Comparison of ENCODE assay signal across 17 cellular contexts in the genomic region with DNA sequence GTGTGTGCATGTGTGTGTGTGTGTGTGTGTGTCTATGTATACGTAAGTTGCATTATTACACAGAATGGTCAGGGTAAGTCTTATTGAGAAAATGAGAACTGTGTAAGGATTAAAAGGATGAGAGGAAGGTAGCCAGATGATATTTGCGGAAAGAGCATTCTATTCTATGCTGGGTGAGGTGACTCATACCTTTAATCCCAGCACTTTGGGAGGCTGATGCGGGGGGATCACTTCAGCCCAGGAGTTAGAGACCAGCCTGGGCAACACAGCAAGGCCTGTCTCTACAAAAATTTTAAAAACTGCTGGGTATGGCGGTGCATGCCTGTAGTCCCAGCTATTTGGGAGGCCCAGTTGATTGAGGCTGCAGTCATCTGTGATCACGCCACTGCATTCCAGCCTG.
DNase-seq lines count a peak whose midpoint lies in the region; ATAC-seq and TF ChIP-seq lines count a peak whose summit lies in the region.
"Had no signal": no experiment of that assay in that cellular context is flagged by ENCODE, and none has a peak within 500 bp of the region (broad histone marks: within the 10 kb centered on the region; RNA-seq: fewer than 3 reads in every experiment).

No MANE protein-coding gene starts in this region.

- peak overlapping the region; percentile 65 for H2AK5ac ChIP-seq in trophoblast cell (ENCODE audit: low read length)

- ATAC-seq in aorta (ENCODE audit: low FRiP score) = no peak
- ATAC-seq: A549; CD8-positive, alpha-beta T cell had no signal

- H3K27ac ChIP-seq in esophagus squamous epithelium = peak overlapping the region in 3 of 4 donors; percentile 54 to 71 (median 61)
- H3K27ac ChIP-seq in trophoblast cell (ENCODE audit: low read depth, low read length) = peak overlapping the region; percentile 92
- no peak overlapping the region for H3K27ac ChIP-seq in aorta (ENCODE audit: low read depth in 1 of 2, low read length in 2 of 2)
- H3K27ac ChIP-seq: 22Rv1; A549; BLaER1 treated with 17β-estradiol and CSF1 and Interleukin-3, amounts not matched to agents 10 nM and 100 nM; C4-2B had no signal

- intact Hi-C loops in esophagus squamous epithelium (cut with DNase I) = no loop called here
- intact Hi-C loops in aorta (cut with DNase I) = no loop called here

- H3K18ac ChIP-seq in trophoblast cell (ENCODE audit: low read length) = peak overlapping the region; percentile 89

- H3K4me3 ChIP-seq in esophagus squamous epithelium = no peak overlapping the region
- no peak overlapping the region for H3K4me3 ChIP-seq in trophoblast cell (ENCODE audit: low read depth, low read length)
- H3K4me3 ChIP-seq in aorta (ENCODE audit: low read length in 2 of 2) = no peak overlapping the region
- H3K4me3 ChIP-seq: A549; BLaER1 treated with 17β-estradiol and CSF1 and Interleukin-3, amounts not matched to agents 10 nM and 100 nM had no signal

- H3K23ac ChIP-seq in trophoblast cell (ENCODE audit: low read length) = no peak overlapping the region

- peak overlapping the region; percentile 88 for H4K91ac ChIP-seq in trophoblast cell (ENCODE audit: low read depth, low read length)

- H3K4me1 ChIP-seq in esophagus squamous epithelium = peaks cover 4 to 47% (median 17%) of the 10 kb centered on the region in 3 donors
- H3K4me1 ChIP-seq in trophoblast cell (ENCODE audit: control insufficient read depth in 1 of 2, insufficient read depth in 2 of 2, low read length in 2 of 2) = peaks cover 10 to 20% of the 10 kb centered on the region in 2 experiments
- H3K4me1 ChIP-seq in aorta (ENCODE audit: control insufficient read depth in 1 of 2, insufficient read depth in 2 of 2, low read length in 2 of 2) = peaks cover 0 to 5% of the 10 kb centered on the region in 2 donors
- H3K4me1 ChIP-seq: A549; BLaER1 treated with 17β-estradiol and CSF1 and Interleukin-3, amounts not matched to agents 10 nM and 100 nM; Caco-2 had no signal

- H4K12ac ChIP-seq in trophoblast cell (ENCODE audit: low read depth, low read length) = no peak overlapping the region

- H3K4me2 ChIP-seq in trophoblast cell (ENCODE audit: low read length) = no peak overlapping the region
- H3K4me2 ChIP-seq: A549; BLaER1 treated with 17β-estradiol and CSF1 and Interleukin-3, amounts not matched to agents 10 nM and 100 nM had no signal

- H3K4ac ChIP-seq in trophoblast cell (ENCODE audit: low read depth, low read length) = peak overlapping the region; percentile 33

- H3K36me3 ChIP-seq in esophagus squamous epithelium = no peaks in the 10 kb centered on the region
- no peaks in the 10 kb centered on the region for H3K36me3 ChIP-seq in trophoblast cell (ENCODE audit: control insufficient read depth in 1 of 2, insufficient read depth in 2 of 2, low read length in 2 of 2)
- H3K36me3 ChIP-seq in aorta (ENCODE audit: control insufficient read depth in 1 of 2, insufficient read depth in 2 of 2, low read length in 1 of 2) = no peaks in the 10 kb centered on the region
- H3K36me3 ChIP-seq: BLaER1 treated with 17β-estradiol and CSF1 and Interleukin-3, amounts not matched to agents 10 nM and 100 nM had no signal

- H2BK12ac ChIP-seq in trophoblast cell (ENCODE audit: low read length) = peak overlapping the region; percentile 96

- TF ChIP-seq CTCF in esophagus squamous epithelium (IDR thresholded peaks at IDR 0.05) = no peak

- H3K9ac ChIP-seq in trophoblast cell (ENCODE audit: low read length) = no peak overlapping the region
- H3K9ac ChIP-seq: BLaER1 treated with 17β-estradiol and CSF1 and Interleukin-3, amounts not matched to agents 10 nM and 100 nM had no signal

- DNase-seq in NCI-H82 (lab: John Stamatoyannopoulos, UW) (peak; percentile 32), NCI-H82 treated with DMSO at 0.1 percent for 48 hours (lab: John Stamatoyannopoulos, UW; ENCODE audit: unreplicated experiment) (no peak), esophagus squamous epithelium (lab: John Stamatoyannopoulos, UW) (no peak), trophoblast cell (peak; percentile 58 to 78), HCEC 1CT (no peak), aorta (no peak)
- DNase-seq: AML-193; Caco-2; Calu3; CD4-positive, alpha-beta T cell; CD8-positive, alpha-beta T cell; DMS79 treated with DMSO at 0.1 percent for 48 hours; GF-D8 had no signal

- H3K27me3 ChIP-seq in esophagus squamous epithelium (no peaks in the 10 kb centered on the region), trophoblast cell (ENCODE audit: insufficient read depth, low read length) (no peaks in the 10 kb centered on the region), aorta (ENCODE audit: control insufficient read depth in 1 of 2, insufficient read depth in 2 of 2, low read length in 1 of 2) (no peaks in the 10 kb centered on the region)
- H3K27me3 ChIP-seq: BLaER1 treated with 17β-estradiol and CSF1 and Interleukin-3, amounts not matched to agents 10 nM and 100 nM had no signal

- peak overlapping the region; percentile 90 for H2BK5ac ChIP-seq in trophoblast cell (ENCODE audit: low read depth, low read length, poor library complexity)

- H3K79me1 ChIP-seq in trophoblast cell (ENCODE audit: low read length) = peaks cover 22% of the 10 kb centered on the region

- H2AFZ ChIP-seq in trophoblast cell (ENCODE audit: insufficient read depth, low read length, poor library complexity) = no peak overlapping the region

- H3K9me3 ChIP-seq in esophagus squamous epithelium (no peaks in the 10 kb centered on the region), trophoblast cell (ENCODE audit: insufficient read depth, low read depth, low read length) (no peaks in the 10 kb centered on the region), aorta (ENCODE audit: control insufficient read depth, low read length) (no peaks in the 10 kb centered on the region)
- H3K9me3 ChIP-seq: Caco-2 had no signal

- peaks cover 5% of the 10 kb centered on the region for H3K79me2 ChIP-seq in trophoblast cell (ENCODE audit: control insufficient read depth, insufficient read depth, low read length, poor library complexity)

- 34 to 57% methylated on average over 4 to 5 of the region's 5 CpGs for WGBS in esophagus squamous epithelium, 2 donors
- WGBS in trophoblast cell (ENCODE audit: extremely low coverage, insufficient coverage, insufficient read length) = no CpG with 5 or more reads among the region's 5 CpGs
- 96% methylated on average over 5 of the region's 5 CpGs for WGBS in aorta, 2 donors

- peak overlapping the region; percentile 74 for H3K14ac ChIP-seq in trophoblast cell (ENCODE audit: low read length)

- peak overlapping the region; percentile 65 for H4K8ac ChIP-seq in trophoblast cell (ENCODE audit: low read depth, low read length)

- TF ChIP-seq POLR2A in esophagus squamous epithelium (IDR thresholded peaks at IDR 0.05) = no peak

- H2BK120ac ChIP-seq in trophoblast cell (ENCODE audit: insufficient read depth, low read length, poor library complexity) = peak overlapping the region; percentile 77

Comparison
In these comparisons a context has a peak if more than half of its experiments do, and no peak if none do; other contexts are left out.
1. DNase-seq: peak in NCI-H82 (single experiment) and trophoblast cell (2 of 2); none in NCI-H82 treated with DMSO at 0.1 percent for 48 hours (single experiment), esophagus squamous epithelium (single experiment), HCEC 1CT (single experiment) and aorta (0 of 2).
2. H3K27ac ChIP-seq: peak in esophagus squamous epithelium (3 of 4) and trophoblast cell (single experiment); none in aorta (0 of 2).